17 cellular contexts compared by ENCODE assay signal in genomic region chr13:91356919-91357612, GRCh38. TPM values are rescaled to one million over a fixed set of nuclear protein-coding genes. Genes with fewer than 3 reads are reported as not detected.
DNase-seq lines count a peak whose midpoint lies in the region; ATAC-seq, FAIRE-seq and TF ChIP-seq lines count a peak whose summit lies in the region.
"Had no signal": no experiment of that assay in that cellular context is flagged by ENCODE, and none has a peak within 500 bp of the region (broad histone marks: within the 10 kb centered on the region; RNA-seq: fewer than 3 reads in every experiment).

No MANE protein-coding gene starts in this region.

- no peak overlapping the region for H3K4me3 Mint-ChIP-seq in activated T-cell treated with anti-CD3 and anti-CD28 coated beads, Interleukin-2, amount 50 U/mL, for 72 hours
- no peak overlapping the region for H3K4me3 Mint-ChIP-seq in progenitor cell of endocrine pancreas (ENCODE audit: low read depth)
- H3K4me3 Mint-ChIP-seq: CD4-positive, alpha-beta memory T cell; natural killer cell treated with Interleukin-12 subunit alpha and Interleukin-12 subunit beta and Interleukin-15 and Interleukin-18, amount 100 ng/mL, for 72 hours had no signal

- no peak for ATAC-seq in activated T-cell treated with anti-CD3 and anti-CD28 coated beads, Interleukin-2, amount 50 U/mL, for 72 hours (replicated peaks in 1 of 2)
- ATAC-seq in K562 (peak; percentile 17), GM21360 (IDR thresholded peaks at IDR 0.05; ENCODE audit: unreplicated experiment) (no peak), HG02885 (IDR thresholded peaks at IDR 0.05; ENCODE audit: poor library complexity, unreplicated experiment) (no peak)
- ATAC-seq: esophagus mucosa; natural killer cell treated with Interleukin-12 subunit alpha and Interleukin-12 subunit beta and Interleukin-15 and Interleukin-18, amount 100 ng/mL, for 72 hours had no signal

- H3K27me3 ChIP-seq in K562 (ENCODE audit: control insufficient read depth in 2 of 2, insufficient read depth in 2 of 2, low read length in 2 of 2) (no peaks in the 10 kb centered on the region), MM.1S (replicated peaks; ENCODE audit: insufficient read depth, low read length) (no peaks in the 10 kb centered on the region)
- H3K27me3 ChIP-seq: brain microvascular endothelial cell had no signal

- peaks cover 5 to 50% of the 10 kb centered on the region in 2 donors for H3K36me3 Mint-ChIP-seq in activated T-cell treated with anti-CD3 and anti-CD28 coated beads, Interleukin-2, amount 50 U/mL, for 72 hours (ENCODE audit: insufficient read depth in 2 of 2)
- peaks cover 34% of the 10 kb centered on the region for H3K36me3 Mint-ChIP-seq in progenitor cell of endocrine pancreas (ENCODE audit: insufficient read depth)

- POLR2A ChIA-PET in K562 (lab: Yijun Ruan, JAX), result interaction anchor here (0.6 to 6.5 kb wide), 23 partner anchors 7 to 1864 kb away, joined by 3 to 99 read pairs (median 5); partner anchors contain the start of gene MIR17HG

- H4K20me1 ChIP-seq in K562 (replicated peaks; ENCODE audit: control insufficient read depth, insufficient read depth, low read length) (peaks cover 61% of the 10 kb centered on the region), MM.1S (ENCODE audit: insufficient read depth, low read length) (no peaks in the 10 kb centered on the region; the same call in 1 of the 2 replicates)

- H3K27me3 Mint-ChIP-seq in activated T-cell treated with anti-CD3 and anti-CD28 coated beads, Interleukin-2, amount 50 U/mL, for 72 hours (ENCODE audit: low read depth), result no peaks in the 10 kb centered on the region
- no peaks in the 10 kb centered on the region for H3K27me3 Mint-ChIP-seq in progenitor cell of endocrine pancreas
- H3K27me3 Mint-ChIP-seq: CD4-positive, alpha-beta memory T cell; natural killer cell treated with Interleukin-12 subunit alpha and Interleukin-12 subunit beta and Interleukin-15 and Interleukin-18, amount 100 ng/mL, for 72 hours had no signal

- no peak for TF ChIP-seq RAD21 in K562 (CRISPR knock-in tag; conservative IDR thresholded peaks at IDR 0.05 in 1 of 2, IDR thresholded peaks at IDR 0.05 in 1 of 2)

- no peak for FAIRE-seq in K562 (lab: Jason Lieb, UNC)

- H3K4me1 ChIP-seq in K562 (replicated peaks in 1 of 2; ENCODE audit: control insufficient read depth in 2 of 2, insufficient read depth in 2 of 2, low read length in 2 of 2) (peaks cover 1 to 8% of the 10 kb centered on the region in 2 experiments; a peak in 4 of 5 replicates), MM.1S (ENCODE audit: low read length) (no peaks in the 10 kb centered on the region)

- H3K36me3 ChIP-seq in K562 (ENCODE audit: control insufficient read depth, insufficient read depth, low read length) (peaks cover 64% of the 10 kb centered on the region), MM.1S (replicated peaks; ENCODE audit: insufficient read depth, low read length) (no peaks in the 10 kb centered on the region; the same call in 1 of the 2 replicates)

- BruUV-seq in K562 (replicated peaks; lab: Mats Ljungman, UMichigan), result TSS peak; percentile 0

- no peak for DNase-seq in activated T-cell treated with anti-CD3 and anti-CD28 coated beads, Interleukin-2, amount 50 U/mL, for 72 hours
- DNase-seq in activated T-cell treated with anti-CD3 and anti-CD28 coated beads, Interleukin-2, amount 50 U/mL, for 48 hours, result no peak
- no peak for DNase-seq in NB4 (ENCODE audit: low read depth)
- DNase-seq in K562 (ENCODE audit: extremely low read depth in 1 of 4, low spot score in 3 of 4), result peak in 2 of 4 experiments; percentile 41 to 62
- no peak for DNase-seq in progenitor cell of endocrine pancreas (ENCODE audit: low spot score, unreplicated experiment)
- DNase-seq in MM.1S, result no peak
- DNase-seq: brain microvascular endothelial cell; CD4-positive, alpha-beta memory T cell; NCI-H2029; NCI-H526 treated with DMSO at 0.1 percent for 48 hours; retina had no signal

- in situ Hi-C loops in K562 (cut with MboI), result no loop called here

- H3K4me1 Mint-ChIP-seq in activated T-cell treated with anti-CD3 and anti-CD28 coated beads, Interleukin-2, amount 50 U/mL, for 72 hours (ENCODE audit: low read depth), result peaks cover 34% of the 10 kb centered on the region
- H3K4me1 Mint-ChIP-seq in progenitor cell of endocrine pancreas (ENCODE audit: low read depth), result peaks cover 66% of the 10 kb centered on the region

- H3K4me2 ChIP-seq in K562 (ENCODE audit: insufficient read depth, low read length) (no peak overlapping the region), MM.1S (ENCODE audit: low read depth, low read length) (no peak overlapping the region)

- TF ChIP-seq POLR2A in NB4 (IDR thresholded peaks at IDR 0.05; ENCODE audit: extremely low read depth, insufficient read length) (peak; percentile 16), K562 (conservative IDR thresholded peaks at IDR 0.05) (no peak)

- peaks cover 9% of the 10 kb centered on the region for H3K9me1 ChIP-seq in K562 (ENCODE audit: control insufficient read depth, insufficient read depth, low read length)

- H2AFZ ChIP-seq in K562 (ENCODE audit: low read depth, low read length) (no peak overlapping the region), MM.1S (ENCODE audit: low read length) (no peak overlapping the region)

- H3F3A ChIP-seq in MM.1S (ENCODE audit: insufficient read depth, low read length), result peaks cover 24% of the 10 kb centered on the region

- no peaks in the 10 kb centered on the region for H3K9me3 ChIP-seq in K562 (replicated peaks; ENCODE audit: control insufficient read depth, insufficient read depth, low read depth, low read length)
- no peaks in the 10 kb centered on the region for H3K9me3 ChIP-seq in MM.1S (replicated peaks; ENCODE audit: insufficient read depth, low read length)

- intact Hi-C loops in K562 (cut with micrococcal nuclease), result no loop called here

- CTCF ChIA-PET in K562 (lab: Yijun Ruan, JAX; ENCODE audit: low intra/inter-chr PET ratio), result no interaction called here

- H3K27ac ChIP-seq in K562 (ENCODE audit: extremely low read depth, low read depth, low read length) (peak overlapping the region; percentile 0; the same call in 1 of the 3 replicates), MM.1S (ENCODE audit: low read length) (no peak overlapping the region)
- H3K27ac ChIP-seq: brain microvascular endothelial cell had no signal

- no peak overlapping the region for H3K9ac ChIP-seq in K562 (ENCODE audit: insufficient read depth in 1 of 2, low read depth in 2 of 2, low read length in 2 of 2)
- no peak overlapping the region for H3K9ac ChIP-seq in MM.1S (ENCODE audit: low read length)

- H3K27ac Mint-ChIP-seq in activated T-cell treated with anti-CD3 and anti-CD28 coated beads, Interleukin-2, amount 50 U/mL, for 72 hours, result peak overlapping the region; percentile 76
- peak overlapping the region; percentile 65 for H3K27ac Mint-ChIP-seq in progenitor cell of endocrine pancreas

- no peaks in the 10 kb centered on the region for H3K9me3 Mint-ChIP-seq in activated T-cell treated with anti-CD3 and anti-CD28 coated beads, Interleukin-2, amount 50 U/mL, for 72 hours
- no peaks in the 10 kb centered on the region for H3K9me3 Mint-ChIP-seq in progenitor cell of endocrine pancreas (ENCODE audit: low read depth)
- H3K9me3 Mint-ChIP-seq: CD4-positive, alpha-beta memory T cell; natural killer cell treated with Interleukin-12 subunit alpha and Interleukin-12 subunit beta and Interleukin-15 and Interleukin-18, amount 100 ng/mL, for 72 hours had no signal

- no peak overlapping the region for H3K4me3 ChIP-seq in NB4 (ENCODE audit: low read depth, low read length)
- H3K4me3 ChIP-seq in K562, result no peak overlapping the region
- no peak overlapping the region for H3K4me3 ChIP-seq in MM.1S (ENCODE audit: low read length)
- H3K4me3 ChIP-seq: lung had no signal

- no peak for TF ChIP-seq EP300 in K562 (IDR thresholded peaks at IDR 0.05; ENCODE audit: low read length)

- WGBS in K562 (ENCODE audit: insufficient coverage, low coverage, missing lambda C conversion rate), result 50% methylated on average over 6 of the region's 6 CpGs

- H3K79me2 ChIP-seq in K562 (ENCODE audit: control insufficient read depth, insufficient read depth, low read length) (peaks cover 32% of the 10 kb centered on the region), MM.1S (ENCODE audit: low read length) (peaks cover 5% of the 10 kb centered on the region; the same call in 1 of the 2 replicates)

- no peaks in the 10 kb centered on the region for H3K9me2 ChIP-seq in MM.1S (replicated peaks; ENCODE audit: insufficient read depth, low read length)

- no peak for TF ChIP-seq CTCF in NB4 (IDR thresholded peaks at IDR 0.05; ENCODE audit: low read depth, low read length)
- TF ChIP-seq CTCF in K562 (IDR thresholded peaks at IDR 0.05 in 2 of 3, conservative IDR thresholded peaks at IDR 0.05 in 1 of 3; ENCODE audit: insufficient read depth in 2 of 3, low read depth in 1 of 3, low read length in 3 of 3), result no peak
- no peak for TF ChIP-seq CTCF in progenitor cell of endocrine pancreas (IDR thresholded peaks at IDR 0.05; ENCODE audit: unreplicated experiment)
- no peak for TF ChIP-seq CTCF in MM.1S (IDR thresholded peaks at IDR 0.05; ENCODE audit: low read length)

RNA-seq across cellular contexts. Expression of gene MIR17HG, which starts 9.6 kb away (rescaled TPM):
- total RNA-seq in activated T-cell treated with anti-CD3 and anti-CD28 coated beads, Interleukin-2, amount 50 U/mL, for 72 hours, result 10 to 100 TPM; 15.7 to 17.9 TPM
- 458 and 1,073 TPM in 2 replicates for total RNA-seq in K562 (2011; cell fraction: chromatin; rRNA removed; ENCODE audit: low replicate concordance)
- total RNA-seq in K562 (2011; cell fraction: nucleolus; rRNA removed), result 474 and 541 TPM in 2 replicates
- total RNA-seq in K562 (2011; cell fraction: nucleoplasm; rRNA removed), result 882 and 1,501 TPM in 2 replicates
- 55.3 and 100 TPM in 2 replicates for total RNA-seq in K562 (2014; rRNA removed)
- 177 and 218 TPM in 2 replicates for total RNA-seq in K562 (2014; rRNA removed; fragmentation: Illumina TruSeq; extraction: Trizol)
- 130 and 149 TPM in 2 replicates for total RNA-seq in K562 (2015; rRNA removed; fragmentation: Illumina TruSeq; extraction: Trizol)
- total RNA-seq in K562 (2021), result 77.8 and 106 TPM in 2 replicates
- polyA plus RNA-seq in K562 (2011; rRNA removed), result 147 and 182 TPM in 2 replicates
- 8.2 and 35.8 TPM in 2 replicates for polyA plus RNA-seq in K562 (2011; cell fraction: cytosol; rRNA removed)
- polyA plus RNA-seq in K562 (2011; cell fraction: nucleus; rRNA removed), result 165 and 195 TPM in 2 replicates
- polyA plus RNA-seq in K562 (2012), result 21.0 and 54.8 TPM in 2 replicates
- 43.2 and 59.7 TPM in 2 replicates for polyA plus RNA-seq in K562 (2014; fragmentation: Illumina TruSeq; extraction: Trizol)
- 10 to 100 TPM; 44.2 to 67.6 TPM for polyA plus RNA-seq in K562 (2014; fragmentation: Nextera tagmentation; extraction: Ambion mirVana)
- polyA plus RNA-seq in K562 (2014; rRNA removed), result 77.9 and 119 TPM in 2 replicates
- 251 and 360 TPM in 2 replicates for polyA minus RNA-seq in K562 (2011; rRNA and poly(A)+ RNA removed)
- polyA minus RNA-seq in K562 (2011; cell fraction: cytosol; rRNA and poly(A)+ RNA removed), result 17.0 and 22.7 TPM in 2 replicates
- polyA minus RNA-seq in K562 (2011; cell fraction: nucleus; rRNA and poly(A)+ RNA removed), result 714 and 1,502 TPM in 2 replicates
- total RNA-seq in progenitor cell of endocrine pancreas, result 13.8 and 14.0 TPM in 2 replicates

RNA-seq across cellular contexts. Expression of gene GPC5, which starts 41.4 kb away (rescaled TPM):
- under 1 TPM in 1 of 2 donors, not detected in 1; 0.14 TPM for total RNA-seq in activated T-cell treated with anti-CD3 and anti-CD28 coated beads, Interleukin-2, amount 50 U/mL, for 72 hours
- total RNA-seq in K562 (2011; cell fraction: chromatin; rRNA removed; ENCODE audit: low replicate concordance), result 0.32 TPM in 1 of 2 replicates, not detected in the other
- 0.17 and 0.26 TPM in 2 replicates for total RNA-seq in K562 (2011; cell fraction: nucleolus; rRNA removed)
- total RNA-seq in K562 (2011; cell fraction: nucleoplasm; rRNA removed), result not detected in 2 replicates
- total RNA-seq in K562 (2014; rRNA removed) (0.12 and 0.27 TPM in 2 replicates), K562 (2014; rRNA removed; fragmentation: Illumina TruSeq; extraction: Trizol) (not detected in 2 replicates), K562 (2015; rRNA removed; fragmentation: Illumina TruSeq; extraction: Trizol) (not detected in 2 replicates), K562 (2021) (not detected in 2 replicates), progenitor cell of endocrine pancreas (0.16 and 0.57 TPM in 2 replicates)
- polyA plus RNA-seq in K562 (2011; rRNA removed) (0.08 and 0.18 TPM in 2 replicates), K562 (2014; fragmentation: Illumina TruSeq; extraction: Trizol) (not detected in 2 replicates), K562 (2014; fragmentation: Nextera tagmentation; extraction: Ambion mirVana) (not detected), K562 (2014; rRNA removed) (not detected in 2 replicates)
- not detected in 2 replicates for polyA plus RNA-seq in K562 (2011; cell fraction: cytosol; rRNA removed)
- 0.20 and 0.28 TPM in 2 replicates for polyA plus RNA-seq in K562 (2011; cell fraction: nucleus; rRNA removed)
- 0.03 and 0.15 TPM in 2 replicates for polyA plus RNA-seq in K562 (2012)
- polyA minus RNA-seq in K562 (2011; rRNA and poly(A)+ RNA removed), result 0.07 and 0.33 TPM in 2 replicates
- not detected in 2 replicates for polyA minus RNA-seq in K562 (2011; cell fraction: cytosol; rRNA and poly(A)+ RNA removed)
- polyA minus RNA-seq in K562 (2011; cell fraction: nucleus; rRNA and poly(A)+ RNA removed), result 0.27 and 0.78 TPM in 2 replicates
- total RNA-seq: esophagus mucosa, MCF 10A had no signal
- polyA plus RNA-seq: CD4-positive, alpha-beta memory T cell had no signal
